ENCODE assay signal across 21 cellular contexts in genomic region chr3:168895419-168895818, GRCh38.
DNase-seq lines count a peak whose midpoint lies in the region; ATAC-seq, FAIRE-seq and TF ChIP-seq lines count a peak whose summit lies in the region.
"Had no signal": no experiment of that assay in that cellular context is flagged by ENCODE, and none has a peak within 500 bp of the region (broad histone marks: within the 10 kb centered on the region; RNA-seq: fewer than 3 reads in every experiment).

No MANE protein-coding gene starts in this region.

- intact Hi-C loops in kidney (cut with DNase I) = no loop called here

- peaks cover 0 to 9% of the 10 kb centered on the region in 2 donors for H3K9me3 ChIP-seq in kidney (ENCODE audit: control insufficient read depth in 1 of 2, low read length in 2 of 2)

- FAIRE-seq in RCC 7860 (lab: Jason Lieb, UNC) (peak; percentile 84), colon (lab: Jason Lieb, UNC) (peak; percentile 83), kidney (lab: Jason Lieb, UNC) (peak; percentile 98)
- FAIRE-seq: D721Med, GM12891, GM18507, H54 had no signal

- H3K27ac ChIP-seq in kidney (ENCODE audit: low read depth in 2 of 2, low read length in 2 of 2) = no peak overlapping the region
- H3K27ac ChIP-seq: BLaER1 treated with 17β-estradiol and CSF1 and Interleukin-3, amounts not matched to agents 10 nM and 100 nM had no signal

- no peaks in the 10 kb centered on the region for H3K36me3 ChIP-seq in kidney (ENCODE audit: control insufficient read depth in 1 of 2, insufficient read depth in 2 of 2, low read length in 2 of 2)
- H3K36me3 ChIP-seq: BLaER1 treated with 17β-estradiol and CSF1 and Interleukin-3, amounts not matched to agents 10 nM and 100 nM; HAP-1 had no signal

- ATAC-seq in HG02610 (IDR thresholded peaks at IDR 0.05; ENCODE audit: unreplicated experiment) (no peak), GM18870 (IDR thresholded peaks at IDR 0.05; ENCODE audit: unreplicated experiment) (no peak)

- TF ChIP-seq CTCF in kidney (IDR thresholded peaks at IDR 0.05; ENCODE audit: borderline replicate concordance, extremely low read depth, insufficient read depth) = no peak

- DNase-seq in RCC 7860 (ENCODE audit: low spot score) (no peak), kidney (no peak), midbrain (lab: John Stamatoyannopoulos, UW) (no peak), OCI-M2 (lab: John Stamatoyannopoulos, UW; ENCODE audit: unreplicated experiment) (no peak)
- DNase-seq: CD4-positive, alpha-beta T cell; CD8-positive, alpha-beta memory T cell; DMS 273 treated with DMSO at 0.1 percent for 48 hours; DMS79; EL; GF-D8; GOT3; HFFc6 had no signal

- H3K9ac ChIP-seq in kidney (ENCODE audit: low read length in 2 of 2) = no peak overlapping the region
- H3K9ac ChIP-seq: BLaER1 treated with 17β-estradiol and CSF1 and Interleukin-3, amounts not matched to agents 10 nM and 100 nM had no signal

- no peak overlapping the region for H3K4me3 ChIP-seq in kidney (ENCODE audit: low read length in 2 of 2)
- H3K4me3 ChIP-seq: BLaER1 treated with 17β-estradiol and CSF1 and Interleukin-3, amounts not matched to agents 10 nM and 100 nM; HAP-1 had no signal

- no peaks in the 10 kb centered on the region for H3K4me1 ChIP-seq in kidney (ENCODE audit: control insufficient read depth in 1 of 2, insufficient read depth in 1 of 2, low read depth in 1 of 2, low read length in 2 of 2)
- H3K4me1 ChIP-seq: BLaER1 treated with 17β-estradiol and CSF1 and Interleukin-3, amounts not matched to agents 10 nM and 100 nM; HAP-1 had no signal
